8 cellular contexts compared by ENCODE assay signal in the genomic region with DNA sequence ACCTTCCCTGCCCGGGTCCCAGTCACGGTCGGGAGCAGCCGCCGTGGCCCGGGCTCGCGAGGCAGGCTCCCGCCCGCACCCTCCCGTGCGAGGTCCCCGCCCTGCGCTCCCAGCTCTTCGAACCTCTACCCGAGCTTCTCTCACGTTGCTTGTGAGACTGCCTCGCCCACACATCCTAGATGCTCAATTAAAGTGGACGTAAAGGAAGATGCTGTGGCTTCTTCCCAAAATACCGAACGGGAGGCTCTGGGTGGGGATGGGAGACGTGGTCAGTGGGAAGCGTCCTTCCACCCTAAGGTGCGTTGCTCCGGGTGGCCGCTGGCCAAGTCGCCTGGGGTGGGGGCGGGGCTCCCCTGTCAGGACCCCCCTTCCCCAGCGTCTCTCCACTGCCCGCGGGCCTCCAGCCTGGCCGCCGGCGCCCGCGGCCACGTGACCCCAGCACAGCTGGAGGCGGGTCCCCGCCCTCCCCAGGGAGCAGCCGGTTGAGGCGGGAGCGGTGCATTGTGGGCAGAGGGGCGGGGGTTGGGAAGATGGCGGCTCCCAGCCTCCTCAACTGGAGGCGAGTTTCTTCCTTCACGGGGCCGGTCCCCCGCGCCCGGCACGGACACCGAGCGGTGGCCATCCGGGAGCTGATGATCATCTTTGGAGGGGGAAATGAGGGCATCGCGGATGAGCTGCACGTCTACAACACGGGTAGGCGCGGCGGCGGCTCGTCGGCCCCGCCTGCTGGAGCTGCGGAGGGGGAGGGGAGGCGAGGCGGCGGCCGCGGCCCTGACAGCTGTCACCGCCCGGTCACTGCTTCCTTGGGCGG. TPM values are rescaled to one million over a fixed set of nuclear protein-coding genes. Genes with fewer than 3 reads are reported as not detected.
DNase-seq lines count a peak whose midpoint lies in the region; ATAC-seq and TF ChIP-seq lines count a peak whose summit lies in the region.

A gene (plus strand): TSS at position 501 of the 811 bp plus-strand sequence. CDS start 30 bp downstream, at position 531.

- ATAC-seq in HG03175 (IDR thresholded peaks at IDR 0.05; ENCODE audit: unreplicated experiment), result peak; percentile 91
- ATAC-seq in activated CD4-positive, CD25-positive, alpha-beta regulatory T cell treated with anti-CD3 and anti-CD28 coated beads, Interleukin-2, amount 50 U/mL, for 24 hours, result peak; percentile 97

- peak within 1 kb of the TSS; percentile 65 for H3K4me3 ChIP-seq in AG09309 (ENCODE audit: control insufficient read depth, low read depth, low read length)

- in situ Hi-C loops in GM18951 (cut with MboI; ENCODE audit: low sequenced_read_pairs, unreplicated experiment), result no loop called here

- DNase-seq in AG09309 (ENCODE audit: low read depth), result peak; percentile 52
- peak; percentile 87 for DNase-seq in NCI-H226
- peak; percentile 70 for DNase-seq in cerebellum (ENCODE audit: low spot score)
- DNase-seq in kidney tubule cell (ENCODE audit: low spot score), result peak; percentile 87
- DNase-seq in stimulated activated CD4-positive, alpha-beta T cell treated with anti-CD3 and anti-CD28 coated beads, Interleukin-1b, Interleukin-23, amount 100 ng/mL, for 1 hour (ENCODE audit: low read depth in 2 of 2), result peak; percentile 59 to 76

- peak; percentile 82 for TF ChIP-seq POLR2A in GM18951 (IDR thresholded peaks at IDR 0.05; ENCODE audit: extremely low read depth, insufficient read depth, insufficient read length)

- TF ChIP-seq CTCF in AG09309 (IDR thresholded peaks at IDR 0.05; ENCODE audit: control insufficient read depth, insufficient read depth, low read depth, low read length, missing control alignments), result no peak

RNA-seq across cellular contexts. Expression of the gene that starts here (rescaled TPM):
- total RNA-seq in cerebellum, result 51.0 TPM

Comparison
In these comparisons a context has a peak if more than half of its experiments do, and no peak if none do; other contexts are left out.
1. Peak in every context shown above with its lines: DNase-seq, ATAC-seq and H3K4me3 ChIP-seq.